23 cellular contexts compared by ENCODE assay signal in the genomic region with DNA sequence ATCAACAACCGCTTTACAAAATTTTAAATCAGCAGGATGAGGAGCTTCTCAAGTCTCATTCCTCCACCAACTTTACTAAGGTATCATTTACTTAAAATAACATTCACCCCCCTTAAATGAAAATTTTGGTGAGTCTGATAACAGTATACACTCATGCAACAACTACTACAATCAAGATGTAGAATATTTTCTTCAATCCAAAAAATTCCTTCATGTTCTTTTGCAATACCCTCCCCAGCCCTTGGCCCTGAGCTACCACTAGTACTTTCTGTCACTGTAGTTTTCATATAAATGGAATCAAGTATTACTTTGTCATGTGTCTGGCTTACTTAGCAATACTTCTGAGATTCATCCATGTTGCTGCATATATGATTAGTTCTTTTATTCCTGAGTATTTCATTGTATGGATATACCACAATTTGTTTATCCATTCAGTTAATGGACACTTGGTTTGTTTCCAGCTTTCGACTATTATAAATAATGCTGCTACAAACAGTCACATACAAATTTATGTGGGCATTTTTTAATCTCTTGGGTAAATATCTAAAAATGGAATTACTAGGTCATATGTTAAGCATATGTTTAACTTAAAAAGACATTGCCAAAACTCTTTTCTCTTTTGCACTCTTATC.
"Had no signal": no experiment of that assay in that cellular context is flagged by ENCODE, and none has a peak within 500 bp of the region (broad histone marks: within the 10 kb centered on the region; RNA-seq: fewer than 3 reads in every experiment).

No MANE protein-coding gene starts in this region.

- ATAC-seq: gastroesophageal sphincter; left cardiac atrium; lower lobe of right lung; natural killer cell; right cardiac atrium; stimulated activated naive B cell treated with anti-CD40 and anti-IgM and Interleukin-4, amounts not matched to agents 10 μg/mL and 1 μg/mL and 100 μg/mL, for 72 hours; stimulated activated naive CD8-positive, alpha-beta T cell treated with anti-CD3 and anti-CD28 coated beads, Interleukin-15, amount 100 ng/mL, for 72 hours; upper lobe of right lung had no signal

- H3K4me3 ChIP-seq: coronary artery, gastroesophageal sphincter, left ventricle myocardium inferior, lower lobe of right lung, ovary, spleen, testis, tibial nerve, upper lobe of right lung, vagina had no signal

- H3K36me3 ChIP-seq: left ventricle myocardium inferior, ovary, tibial nerve, vagina had no signal

- H3K27me3 ChIP-seq: gastroesophageal sphincter, ovary, spleen, testis, tibial nerve, upper lobe of right lung, vagina had no signal

- DNase-seq: effector CD4-positive, alpha-beta T cell; endodermal cell; glutamatergic neuron; kidney; left cardiac atrium; left ventricle myocardium inferior; lower lobe of right lung; natural killer cell; ovary; right cardiac atrium; spleen; stimulated activated CD4-positive, alpha-beta T cell treated with anti-CD3 and anti-CD28 coated beads, Interleukin-15, amount 100 ng/mL, for 24 hours; stimulated activated CD4-positive, alpha-beta T cell treated with anti-CD3 and anti-CD28 coated beads, Interleukin-1b, Interleukin-23, amount 100 ng/mL, for 48 hours; stimulated activated CD4-positive, alpha-beta T cell treated with anti-CD3 and anti-CD28 coated beads, Interleukin-4, amount 100 ng/mL, for 4 hours; stimulated activated naive B cell treated with anti-CD40 and anti-IgM and Interleukin-4, amounts not matched to agents 10 μg/mL and 1 μg/mL and 100 μg/mL, for 72 hours; stimulated activated naive CD8-positive, alpha-beta T cell treated with anti-CD3 and anti-CD28 coated beads, Interleukin-15, amount 100 ng/mL, for 72 hours; testis; upper lobe of right lung had no signal

- H3K27ac ChIP-seq: gastroesophageal sphincter, left ventricle myocardium inferior, lower lobe of right lung, ovary, spleen, testis, tibial nerve, upper lobe of right lung, vagina had no signal

- H3K9me3 ChIP-seq: gastroesophageal sphincter, left ventricle myocardium inferior, lower lobe of right lung, ovary, spleen, testis, tibial nerve, upper lobe of right lung, vagina had no signal

- FAIRE-seq: endothelial cell of umbilical vein had no signal
